In genomic region chr6:113980937-113981554, GRCh38 we compare ENCODE assay signal across 8 cellular contexts. TPM values are rescaled to one million over a fixed set of nuclear protein-coding genes. Genes with fewer than 3 reads are reported as not detected.
DNase-seq lines count a peak whose midpoint lies in the region; ATAC-seq and TF ChIP-seq lines count a peak whose summit lies in the region.

No MANE protein-coding gene starts in this region.

- intact Hi-C loops in prostate gland (cut with DNase I): no loop called here

- no peak overlapping the region for H3K27ac ChIP-seq in C4-2B
- no peak overlapping the region for H3K27ac ChIP-seq in prostate gland

- no peaks in the 10 kb centered on the region for H3K36me3 ChIP-seq in prostate gland

- no peaks in the 10 kb centered on the region for H3K27me3 ChIP-seq in prostate gland (replicated peaks; ENCODE audit: insufficient read depth)

- H3K9me3 ChIP-seq in prostate gland: no peaks in the 10 kb centered on the region

- ATAC-seq in GM18508 (IDR thresholded peaks at IDR 0.05; ENCODE audit: insufficient read depth, unreplicated experiment) (peak; percentile 50), HG02943 (IDR thresholded peaks at IDR 0.05; ENCODE audit: low read depth, unreplicated experiment) (peak; percentile 74)

- DNase-seq in NCI-H510A treated with DMSO at 0.1 percent for 48 hours (lab: John Stamatoyannopoulos, UW) (peak; percentile 16), choroid plexus epithelial cell (ENCODE audit: low read depth) (peak; percentile 56), renal cortical epithelial cell (ENCODE audit: low read depth) (peak; percentile 26), prostate gland (ENCODE audit: low spot score) (no peak), kidney glomerular epithelial cell (lab: John Stamatoyannopoulos, UW) (no peak)

- TF ChIP-seq POLR2A in prostate gland (IDR thresholded peaks at IDR 0.05): no peak

- WGBS in prostate gland: 94% methylated on average over 4 of the region's 4 CpGs

- TF ChIP-seq CTCF in C4-2B (conservative IDR thresholded peaks at IDR 0.05) (peak; percentile 70), choroid plexus epithelial cell (conservative IDR thresholded peaks at IDR 0.05; ENCODE audit: low read depth, low read length) (peak; percentile 76), prostate gland (IDR thresholded peaks at IDR 0.05) (peak in 1 of 4 experiments; percentile 14)

- H3K4me3 ChIP-seq in choroid plexus epithelial cell (ENCODE audit: low read depth, low read length) (no peak overlapping the region), prostate gland (no peak overlapping the region)

- H3K4me1 ChIP-seq in prostate gland (replicated peaks): no peaks in the 10 kb centered on the region

RNA-seq across cellular contexts. Expression of gene HDAC2, which starts 10.1 kb away (rescaled TPM):
- total RNA-seq in renal cortical epithelial cell (104 and 208 TPM in 2 replicates), prostate gland (10 to 100 TPM; 39.6 to 86.0 TPM)

Comparison
In these comparisons a context has a peak if more than half of its experiments do, and no peak if none do; other contexts are left out.
1. DNase-seq: peak in NCI-H510A treated with DMSO at 0.1 percent for 48 hours (single experiment), choroid plexus epithelial cell (single experiment) and renal cortical epithelial cell (single experiment); none in prostate gland (single experiment) and kidney glomerular epithelial cell (single experiment).